In genomic region chr13:19597523-19597922, GRCh38 we compare ENCODE assay signal across 12 cellular contexts. TPM values are rescaled to one million over a fixed set of nuclear protein-coding genes. Genes with fewer than 3 reads are reported as not detected.
DNase-seq lines count a peak whose midpoint lies in the region; FAIRE-seq and TF ChIP-seq lines count a peak whose summit lies in the region.
"Had no signal": no experiment of that assay in that cellular context is flagged by ENCODE, and none has a peak within 500 bp of the region (broad histone marks: within the 10 kb centered on the region; RNA-seq: fewer than 3 reads in every experiment).

No MANE protein-coding gene starts in this region.

- H3K27me3 ChIP-seq in astrocyte (ENCODE audit: insufficient read depth, low read length) (no peaks in the 10 kb centered on the region), thyroid gland (no peaks in the 10 kb centered on the region)

- H3K9me3 ChIP-seq in astrocyte (ENCODE audit: insufficient read depth, low read depth, low read length) (no peaks in the 10 kb centered on the region), thyroid gland (no peaks in the 10 kb centered on the region)
- H3K9me3 ChIP-seq: heart right ventricle, pancreas had no signal

- no peaks in the 10 kb centered on the region for H4K20me1 ChIP-seq in astrocyte (ENCODE audit: insufficient read depth, low read length)

- H3K9me3 Mint-ChIP-seq in astrocyte (ENCODE audit: unreplicated experiment): peaks cover 4% of the 10 kb centered on the region
- H3K9me3 Mint-ChIP-seq: activated naive CD4-positive, alpha-beta T cell treated with anti-CD3 and anti-CD28 coated beads, Interleukin-2, amount 50 U/mL, for 24 hours had no signal

- H3K4me3 ChIP-seq in astrocyte (ENCODE audit: insufficient read depth, low read depth, low read length): no peak overlapping the region
- H3K4me3 ChIP-seq in thyroid gland (replicated peaks in 1 of 3): no peak overlapping the region
- H3K4me3 ChIP-seq: heart right ventricle, pancreas had no signal

- H3K4me2 ChIP-seq in astrocyte (ENCODE audit: low read length): peak overlapping the region; percentile 25

- TF ChIP-seq CTCF in astrocyte (IDR thresholded peaks at IDR 0.05; ENCODE audit: insufficient read depth, low read depth, low read length): no peak
- no peak for TF ChIP-seq CTCF in thyroid gland (IDR thresholded peaks at IDR 0.05)

- H3K36me3 ChIP-seq in astrocyte (ENCODE audit: insufficient read depth, low read length) (no peaks in the 10 kb centered on the region), thyroid gland (no peaks in the 10 kb centered on the region)
- H3K36me3 ChIP-seq: heart right ventricle, pancreas had no signal

- 85 to 94% methylated on average over 5 of the region's 5 CpGs for whole genome bisulfite sequencing in thyroid gland, 2 donors

- DNase-seq in EL (peak; percentile 89), M059J (ENCODE audit: low read depth) (peak; percentile 91), astrocyte (ENCODE audit: low read depth) (peak; percentile 65), kidney tubule cell (ENCODE audit: low spot score) (peak; percentile 84), COLO829 (ENCODE audit: low spot score) (no peak), thyroid gland (no peak)
- no peak for DNase-seq in stimulated activated naive CD4-positive, alpha-beta T cell (lab: John Stamatoyannopoulos, UW)
- DNase-seq: heart right ventricle, kidney, pancreas, substantia nigra had no signal

- no peak overlapping the region for H3K27ac Mint-ChIP-seq in astrocyte (ENCODE audit: unreplicated experiment)
- H3K27ac Mint-ChIP-seq: activated naive CD4-positive, alpha-beta T cell treated with anti-CD3 and anti-CD28 coated beads, Interleukin-2, amount 50 U/mL, for 24 hours had no signal

- intact Hi-C loops in thyroid gland (cut with DNase I): no loop called here

- H3K4me1 Mint-ChIP-seq in astrocyte (ENCODE audit: low read depth, unreplicated experiment): no peaks in the 10 kb centered on the region
- H3K4me1 Mint-ChIP-seq: activated naive CD4-positive, alpha-beta T cell treated with anti-CD3 and anti-CD28 coated beads, Interleukin-2, amount 50 U/mL, for 24 hours had no signal

- FAIRE-seq in astrocyte (lab: Jason Lieb, UNC): no peak
- FAIRE-seq: kidney, pancreas had no signal

- H3K9ac ChIP-seq in astrocyte (ENCODE audit: low read length): no peak overlapping the region

- H3K4me1 ChIP-seq in astrocyte (ENCODE audit: insufficient read depth, low read length) (peaks cover 1% of the 10 kb centered on the region), thyroid gland (peaks cover 0 to 4% of the 10 kb centered on the region in 2 donors)
- H3K4me1 ChIP-seq: pancreas had no signal

- H3K27me3 Mint-ChIP-seq in astrocyte (ENCODE audit: low read depth, unreplicated experiment): peaks cover 19% of the 10 kb centered on the region

- TF ChIP-seq POLR2A in thyroid gland (IDR thresholded peaks at IDR 0.05): no peak

- no peak overlapping the region for H2AFZ ChIP-seq in astrocyte (ENCODE audit: low read depth, low read length)

- H3K4me3 Mint-ChIP-seq in astrocyte (ENCODE audit: unreplicated experiment): no peak overlapping the region
- H3K4me3 Mint-ChIP-seq: activated naive CD4-positive, alpha-beta T cell treated with anti-CD3 and anti-CD28 coated beads, Interleukin-2, amount 50 U/mL, for 24 hours had no signal

- no peaks in the 10 kb centered on the region for H3K36me3 Mint-ChIP-seq in astrocyte (ENCODE audit: low read depth, unreplicated experiment)
- H3K36me3 Mint-ChIP-seq: activated naive CD4-positive, alpha-beta T cell treated with anti-CD3 and anti-CD28 coated beads, Interleukin-2, amount 50 U/mL, for 24 hours had no signal

- no peaks in the 10 kb centered on the region for H3K79me2 ChIP-seq in astrocyte (ENCODE audit: insufficient read depth, low read length)

- H3K27ac ChIP-seq in astrocyte (ENCODE audit: low read depth, low read length) (no peak overlapping the region), thyroid gland (no peak overlapping the region)
- H3K27ac ChIP-seq: heart right ventricle, pancreas had no signal

RNA-seq across cellular contexts. Expression of gene MPHOSPH8, which starts 35.9 kb away (rescaled TPM):
- 6.6 and 10.3 TPM in 2 replicates for total RNA-seq in M059J (2014; rRNA removed; shearing (Covaris generic))
- total RNA-seq in astrocyte (18.0 and 22.9 TPM in 2 replicates), thyroid gland (10 to 100 TPM; 28.7 to 35.1 (median 31.7) TPM)

RNA-seq across cellular contexts. Expression of gene TPTE2, which starts 36.2 kb away (rescaled TPM):
- total RNA-seq in M059J (2014; rRNA removed; shearing (Covaris generic)): not detected in 2 replicates
- not detected in 2 replicates for total RNA-seq in astrocyte
- not detected for total RNA-seq in thyroid gland
- total RNA-seq: heart right ventricle, pancreas had no signal

Comparison
In these comparisons a context has a peak if more than half of its experiments do, and no peak if none do; other contexts are left out.
1. DNase-seq: peak in EL (single experiment), M059J (single experiment), astrocyte (single experiment) and kidney tubule cell (single experiment); none in COLO829 (single experiment), stimulated activated naive CD4-positive, alpha-beta T cell (0 of 6) and thyroid gland (0 of 2).